1 cellular context compared by ENCODE assay signal in genomic region chr10:7610651-7611389, GRCh38.
TF ChIP-seq lines count a peak whose summit lies in the region.

No MANE protein-coding gene starts in this region.

TF ChIP-seq in K562, 482 proteins besides CTCF, POLR2A, EP300 and RAD21 (continued from another document and continues in another):
- TF ChIP-seq CLOCK (CRISPR knock-in tag; IDR thresholded peaks at IDR 0.05; ENCODE audit: borderline replicate concordance) (no peak), RFX7 (CRISPR knock-in tag; IDR thresholded peaks at IDR 0.05) (no peak), ZNF12 (CRISPR knock-in tag; IDR thresholded peaks at IDR 0.05) (no peak), RBFOX2 (IDR thresholded peaks at IDR 0.05; ENCODE audit: low read depth, low read length) (no peak), ZNF253 (CRISPR knock-in tag; conservative IDR thresholded peaks at IDR 0.05) (no peak), JUNB (CRISPR knock-in tag; conservative IDR thresholded peaks at IDR 0.05) (0 out of 2 replicates have a peak, but pooled peaks have one; percentile 8), MCM7 (IDR thresholded peaks at IDR 0.05) (no peak), CAMTA2 (CRISPR knock-in tag; conservative IDR thresholded peaks at IDR 0.05) (no peak), TCF7 (IDR thresholded peaks at IDR 0.05; ENCODE audit: borderline replicate concordance) (no peak), NUFIP1 (IDR thresholded peaks at IDR 0.05; ENCODE audit: partially characterized antibody) (no peak), ZNF830 (CRISPR knock-in tag; IDR thresholded peaks at IDR 0.05) (no peak), POLR2B (IDR thresholded peaks at IDR 0.05; ENCODE audit: low read depth, partially characterized antibody) (no peak), GTF2E2 (tag; IDR thresholded peaks at IDR 0.05) (no peak), ARNT (IDR thresholded peaks at IDR 0.05) (no peak), FOS (IDR thresholded peaks at IDR 0.05; ENCODE audit: extremely low read depth, insufficient read length) (no peak), MAFF (IDR thresholded peaks at IDR 0.05; ENCODE audit: low read length) (no peak), ZNF217 (CRISPR knock-in tag; IDR thresholded peaks at IDR 0.05) (no peak), THRAP3 (IDR thresholded peaks at IDR 0.05; ENCODE audit: borderline replicate concordance) (no peak), FOXM1 (IDR thresholded peaks at IDR 0.05; ENCODE audit: low read depth) (no peak), FOXM1 (CRISPR knock-in tag; IDR thresholded peaks at IDR 0.05; ENCODE audit: low read depth) (no peak), ZNF57 (CRISPR knock-in tag; IDR thresholded peaks at IDR 0.05) (no peak), NBN (IDR thresholded peaks at IDR 0.05; ENCODE audit: low read depth) (no peak), NR4A1 (CRISPR knock-in tag; IDR thresholded peaks at IDR 0.05) (no peak), NR4A1 (tag; IDR thresholded peaks at IDR 0.05) (no peak), NR2C2 (CRISPR knock-in tag; IDR thresholded peaks at IDR 0.05) (no peak), NR2C2 (tag; IDR thresholded peaks at IDR 0.05) (peak; percentile 59), TAF1 (IDR thresholded peaks at IDR 0.05; ENCODE audit: control insufficient read depth, extremely low read depth, insufficient read depth, low read length, severe bottlenecking) (no peak), ZNF699 (CRISPR knock-in tag; IDR thresholded peaks at IDR 0.05; ENCODE audit: insufficient replicate concordance) (no peak), POLR2G (IDR thresholded peaks at IDR 0.05; ENCODE audit: low read depth, low read length) (no peak), SPI1 (IDR thresholded peaks at IDR 0.05; ENCODE audit: borderline replicate concordance, low read depth, low read length) (no peak), FOXO4 (CRISPR knock-in tag; IDR thresholded peaks at IDR 0.05) (no peak), NONO (IDR thresholded peaks at IDR 0.05; ENCODE audit: low read depth in 2 of 2, low read length in 1 of 2) (no peak), NRF1 (conservative IDR thresholded peaks at IDR 0.05 in 1 of 2, IDR thresholded peaks at IDR 0.05 in 1 of 2) (no peak), ZBTB8A (IDR thresholded peaks at IDR 0.05; ENCODE audit: partially characterized antibody) (no peak), SMARCC2 (IDR thresholded peaks at IDR 0.05; ENCODE audit: low read depth) (no peak), NR1H2 (CRISPR knock-in tag; IDR thresholded peaks at IDR 0.05) (no peak), ERF (CRISPR knock-in tag; IDR thresholded peaks at IDR 0.05) (no peak), OTX1 (CRISPR knock-in tag; IDR thresholded peaks at IDR 0.05) (0 out of 2 replicates have a peak, but pooled peaks have one; percentile 36), ZNF76 (CRISPR knock-in tag; IDR thresholded peaks at IDR 0.05; ENCODE audit: borderline replicate concordance) (no peak; the same call in 1 of the 2 replicates), ZNF780A (CRISPR knock-in tag; IDR thresholded peaks at IDR 0.05) (no peak), SNIP1 (IDR thresholded peaks at IDR 0.05; ENCODE audit: low read depth) (no peak), PTRF (tag; IDR thresholded peaks at IDR 0.05) (no peak), RB1 (IDR thresholded peaks at IDR 0.05; ENCODE audit: low read depth) (no peak), FUS (optimal IDR thresholded peaks at IDR 0.05; ENCODE audit: low read depth, low read length) (no peak), CBFA2T2 (conservative IDR thresholded peaks at IDR 0.05) (no peak), ZNF165 (CRISPR knock-in tag; IDR thresholded peaks at IDR 0.05; ENCODE audit: borderline replicate concordance) (peak; percentile 83; the same call in 1 of the 2 replicates), ELF4 (CRISPR knock-in tag; IDR thresholded peaks at IDR 0.05) (no peak), NELFE (IDR thresholded peaks at IDR 0.05; ENCODE audit: insufficient read depth, insufficient read length) (no peak), XRCC4 (IDR thresholded peaks at IDR 0.05; ENCODE audit: extremely low read depth, insufficient read depth, insufficient read length) (no peak)
- TF ChIP-seq, protein P1, sequence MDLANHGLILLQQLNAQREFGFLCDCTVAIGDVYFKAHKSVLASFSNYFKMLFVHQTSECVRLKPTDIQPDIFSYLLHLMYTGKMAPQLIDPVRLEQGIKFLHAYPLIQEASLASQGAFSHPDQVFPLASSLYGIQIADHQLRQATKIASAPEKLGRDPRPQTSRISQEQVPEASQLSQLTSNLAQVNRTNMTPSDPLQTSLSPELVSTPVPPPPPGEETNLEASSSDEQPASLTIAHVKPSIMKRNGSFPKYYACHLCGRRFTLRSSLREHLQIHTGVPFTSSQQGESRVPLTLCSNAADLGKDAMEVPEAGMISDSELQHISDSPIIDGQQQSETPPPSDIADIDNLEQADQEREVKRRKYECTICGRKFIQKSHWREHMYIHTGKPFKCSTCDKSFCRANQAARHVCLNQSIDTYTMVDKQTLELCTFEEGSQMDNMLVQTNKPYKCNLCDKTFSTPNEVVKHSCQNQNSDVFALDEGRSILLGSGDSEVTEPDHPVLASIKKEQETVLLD (IDR thresholded peaks at IDR 0.05), result no peak
- TF ChIP-seq, protein P2, sequence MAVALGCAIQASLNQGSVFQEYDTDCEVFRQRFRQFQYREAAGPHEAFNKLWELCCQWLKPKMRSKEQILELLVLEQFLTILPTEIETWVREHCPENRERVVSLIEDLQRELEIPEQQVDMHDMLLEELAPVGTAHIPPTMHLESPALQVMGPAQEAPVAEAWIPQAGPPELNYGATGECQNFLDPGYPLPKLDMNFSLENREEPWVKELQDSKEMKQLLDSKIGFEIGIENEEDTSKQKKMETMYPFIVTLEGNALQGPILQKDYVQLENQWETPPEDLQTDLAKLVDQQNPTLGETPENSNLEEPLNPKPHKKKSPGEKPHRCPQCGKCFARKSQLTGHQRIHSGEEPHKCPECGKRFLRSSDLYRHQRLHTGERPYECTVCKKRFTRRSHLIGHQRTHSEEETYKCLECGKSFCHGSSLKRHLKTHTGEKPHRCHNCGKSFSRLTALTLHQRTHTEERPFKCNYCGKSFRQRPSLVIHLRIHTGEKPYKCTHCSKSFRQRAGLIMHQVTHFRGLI (CRISPR knock-in tag; IDR thresholded peaks at IDR 0.05), result 0 out of 2 replicates have a peak, but pooled peaks have one; percentile 65
- TF ChIP-seq, protein P3, sequence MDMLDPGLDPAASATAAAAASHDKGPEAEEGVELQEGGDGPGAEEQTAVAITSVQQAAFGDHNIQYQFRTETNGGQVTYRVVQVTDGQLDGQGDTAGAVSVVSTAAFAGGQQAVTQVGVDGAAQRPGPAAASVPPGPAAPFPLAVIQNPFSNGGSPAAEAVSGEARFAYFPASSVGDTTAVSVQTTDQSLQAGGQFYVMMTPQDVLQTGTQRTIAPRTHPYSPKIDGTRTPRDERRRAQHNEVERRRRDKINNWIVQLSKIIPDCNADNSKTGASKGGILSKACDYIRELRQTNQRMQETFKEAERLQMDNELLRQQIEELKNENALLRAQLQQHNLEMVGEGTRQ (CRISPR knock-in tag; IDR thresholded peaks at IDR 0.05), result no peak
- TF ChIP-seq, protein P4, sequence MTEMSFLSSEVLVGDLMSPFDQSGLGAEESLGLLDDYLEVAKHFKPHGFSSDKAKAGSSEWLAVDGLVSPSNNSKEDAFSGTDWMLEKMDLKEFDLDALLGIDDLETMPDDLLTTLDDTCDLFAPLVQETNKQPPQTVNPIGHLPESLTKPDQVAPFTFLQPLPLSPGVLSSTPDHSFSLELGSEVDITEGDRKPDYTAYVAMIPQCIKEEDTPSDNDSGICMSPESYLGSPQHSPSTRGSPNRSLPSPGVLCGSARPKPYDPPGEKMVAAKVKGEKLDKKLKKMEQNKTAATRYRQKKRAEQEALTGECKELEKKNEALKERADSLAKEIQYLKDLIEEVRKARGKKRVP (CRISPR knock-in tag; IDR thresholded peaks at IDR 0.05), result peak; percentile 92
- TF ChIP-seq, protein P5, sequence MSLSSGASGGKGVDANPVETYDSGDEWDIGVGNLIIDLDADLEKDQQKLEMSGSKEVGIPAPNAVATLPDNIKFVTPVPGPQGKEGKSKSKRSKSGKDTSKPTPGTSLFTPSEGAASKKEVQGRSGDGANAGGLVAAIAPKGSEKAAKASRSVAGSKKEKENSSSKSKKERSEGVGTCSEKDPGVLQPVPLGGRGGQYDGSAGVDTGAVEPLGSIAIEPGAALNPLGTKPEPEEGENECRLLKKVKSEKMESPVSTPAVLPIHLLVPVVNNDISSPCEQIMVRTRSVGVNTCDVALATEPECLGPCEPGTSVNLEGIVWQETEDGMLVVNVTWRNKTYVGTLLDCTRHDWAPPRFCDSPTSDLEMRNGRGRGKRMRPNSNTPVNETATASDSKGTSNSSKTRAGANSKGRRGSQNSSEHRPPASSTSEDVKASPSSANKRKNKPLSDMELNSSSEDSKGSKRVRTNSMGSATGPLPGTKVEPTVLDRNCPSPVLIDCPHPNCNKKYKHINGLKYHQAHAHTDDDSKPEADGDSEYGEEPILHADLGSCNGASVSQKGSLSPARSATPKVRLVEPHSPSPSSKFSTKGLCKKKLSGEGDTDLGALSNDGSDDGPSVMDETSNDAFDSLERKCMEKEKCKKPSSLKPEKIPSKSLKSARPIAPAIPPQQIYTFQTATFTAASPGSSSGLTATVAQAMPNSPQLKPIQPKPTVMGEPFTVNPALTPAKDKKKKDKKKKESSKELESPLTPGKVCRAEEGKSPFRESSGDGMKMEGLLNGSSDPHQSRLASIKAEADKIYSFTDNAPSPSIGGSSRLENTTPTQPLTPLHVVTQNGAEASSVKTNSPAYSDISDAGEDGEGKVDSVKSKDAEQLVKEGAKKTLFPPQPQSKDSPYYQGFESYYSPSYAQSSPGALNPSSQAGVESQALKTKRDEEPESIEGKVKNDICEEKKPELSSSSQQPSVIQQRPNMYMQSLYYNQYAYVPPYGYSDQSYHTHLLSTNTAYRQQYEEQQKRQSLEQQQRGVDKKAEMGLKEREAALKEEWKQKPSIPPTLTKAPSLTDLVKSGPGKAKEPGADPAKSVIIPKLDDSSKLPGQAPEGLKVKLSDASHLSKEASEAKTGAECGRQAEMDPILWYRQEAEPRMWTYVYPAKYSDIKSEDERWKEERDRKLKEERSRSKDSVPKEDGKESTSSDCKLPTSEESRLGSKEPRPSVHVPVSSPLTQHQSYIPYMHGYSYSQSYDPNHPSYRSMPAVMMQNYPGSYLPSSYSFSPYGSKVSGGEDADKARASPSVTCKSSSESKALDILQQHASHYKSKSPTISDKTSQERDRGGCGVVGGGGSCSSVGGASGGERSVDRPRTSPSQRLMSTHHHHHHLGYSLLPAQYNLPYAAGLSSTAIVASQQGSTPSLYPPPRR (CRISPR knock-in tag; IDR thresholded peaks at IDR 0.05; ENCODE audit: borderline replicate concordance), result no peak
- TF ChIP-seq, protein P6, sequence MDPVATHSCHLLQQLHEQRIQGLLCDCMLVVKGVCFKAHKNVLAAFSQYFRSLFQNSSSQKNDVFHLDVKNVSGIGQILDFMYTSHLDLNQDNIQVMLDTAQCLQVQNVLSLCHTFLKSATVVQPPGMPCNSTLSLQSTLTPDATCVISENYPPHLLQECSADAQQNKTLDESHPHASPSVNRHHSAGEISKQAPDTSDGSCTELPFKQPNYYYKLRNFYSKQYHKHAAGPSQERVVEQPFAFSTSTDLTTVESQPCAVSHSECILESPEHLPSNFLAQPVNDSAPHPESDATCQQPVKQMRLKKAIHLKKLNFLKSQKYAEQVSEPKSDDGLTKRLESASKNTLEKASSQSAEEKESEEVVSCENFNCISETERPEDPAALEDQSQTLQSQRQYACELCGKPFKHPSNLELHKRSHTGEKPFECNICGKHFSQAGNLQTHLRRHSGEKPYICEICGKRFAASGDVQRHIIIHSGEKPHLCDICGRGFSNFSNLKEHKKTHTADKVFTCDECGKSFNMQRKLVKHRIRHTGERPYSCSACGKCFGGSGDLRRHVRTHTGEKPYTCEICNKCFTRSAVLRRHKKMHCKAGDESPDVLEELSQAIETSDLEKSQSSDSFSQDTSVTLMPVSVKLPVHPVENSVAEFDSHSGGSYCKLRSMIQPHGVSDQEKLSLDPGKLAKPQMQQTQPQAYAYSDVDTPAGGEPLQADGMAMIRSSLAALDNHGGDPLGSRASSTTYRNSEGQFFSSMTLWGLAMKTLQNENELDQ (CRISPR knock-in tag; IDR thresholded peaks at IDR 0.05; ENCODE audit: borderline replicate concordance), result no peak
- TF ChIP-seq, protein P7, sequence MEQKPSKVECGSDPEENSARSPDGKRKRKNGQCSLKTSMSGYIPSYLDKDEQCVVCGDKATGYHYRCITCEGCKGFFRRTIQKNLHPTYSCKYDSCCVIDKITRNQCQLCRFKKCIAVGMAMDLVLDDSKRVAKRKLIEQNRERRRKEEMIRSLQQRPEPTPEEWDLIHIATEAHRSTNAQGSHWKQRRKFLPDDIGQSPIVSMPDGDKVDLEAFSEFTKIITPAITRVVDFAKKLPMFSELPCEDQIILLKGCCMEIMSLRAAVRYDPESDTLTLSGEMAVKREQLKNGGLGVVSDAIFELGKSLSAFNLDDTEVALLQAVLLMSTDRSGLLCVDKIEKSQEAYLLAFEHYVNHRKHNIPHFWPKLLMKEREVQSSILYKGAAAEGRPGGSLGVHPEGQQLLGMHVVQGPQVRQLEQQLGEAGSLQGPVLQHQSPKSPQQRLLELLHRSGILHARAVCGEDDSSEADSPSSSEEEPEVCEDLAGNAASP (IDR thresholded peaks at IDR 0.05), result no peak
